In genomic region chr19:38650911-38651584, GRCh38 we compare ENCODE assay signal across 9 cellular contexts. TPM values are rescaled to one million over a fixed set of nuclear protein-coding genes. Genes with fewer than 3 reads are reported as not detected.
A peak's percentile ranks its signal among the peaks of the same experiment; 100 is the strongest.
DNase-seq lines count a peak whose midpoint lies in the region; ATAC-seq lines count a peak whose summit lies in the region.
"Had no signal": no experiment of that assay in that cellular context is flagged by ENCODE, and none has a peak within 500 bp of the region (broad histone marks: within the 10 kb centered on the region; RNA-seq: fewer than 3 reads in every experiment).

No MANE protein-coding gene starts in this region.

- H3K4me1 Mint-ChIP-seq in activated T-helper 17 cell treated with anti-CD3 and anti-CD28 coated beads, Interleukin-2, amount 50 U/mL, for 72 hours, result peaks cover 46% of the 10 kb centered on the region
- peaks cover 56% of the 10 kb centered on the region for H3K4me1 Mint-ChIP-seq in activated naive CD4-positive, alpha-beta T cell treated with anti-CD3 and anti-CD28 coated beads for 36 hours (ENCODE audit: low read depth)

- intact Hi-C loops in activated naive CD4-positive, alpha-beta T cell treated with anti-CD3 and anti-CD28 coated beads for 36 hours (cut with micrococcal nuclease), result no loop called here

- CTCF ChIA-PET in activated naive CD4-positive, alpha-beta T cell treated with anti-CD3 and anti-CD28 coated beads for 36 hours (lab: Charles Lee), result interaction anchor here (0.6 kb wide), 2 partner anchors 13 to 17 kb away, joined by 4 to 5 read pairs; no protein-coding TSS in a partner anchor

- H3K9me3 ChIP-seq in HUES48 (ENCODE audit: control insufficient read depth, insufficient read depth, low read length), result no peaks in the 10 kb centered on the region

- H3K27ac ChIP-seq in HUES48 (ENCODE audit: low read depth, low read length) (peak overlapping the region; percentile 7), substantia nigra (ENCODE audit: low read depth, low read length, poor library complexity, severe bottlenecking) (peak overlapping the region; percentile 91)

- no peak for ATAC-seq in activated T-helper 17 cell treated with anti-CD3 and anti-CD28 coated beads, Interleukin-2, amount 50 U/mL, for 72 hours (replicated peaks)
- ATAC-seq in GM21390 (IDR thresholded peaks at IDR 0.05; ENCODE audit: unreplicated experiment), result no peak

- no peak overlapping the region for H3K4me3 ChIP-seq in HUES48 (ENCODE audit: low read depth, low read length)

- no peaks in the 10 kb centered on the region for H3K9me3 Mint-ChIP-seq in activated T-helper 17 cell treated with anti-CD3 and anti-CD28 coated beads, Interleukin-2, amount 50 U/mL, for 72 hours
- H3K9me3 Mint-ChIP-seq in activated naive CD4-positive, alpha-beta T cell treated with anti-CD3 and anti-CD28 coated beads for 36 hours, result no peaks in the 10 kb centered on the region

- H3K27ac Mint-ChIP-seq in activated T-helper 17 cell treated with anti-CD3 and anti-CD28 coated beads, Interleukin-2, amount 50 U/mL, for 72 hours, result peak overlapping the region; percentile 62
- no peak overlapping the region for H3K27ac Mint-ChIP-seq in activated naive CD4-positive, alpha-beta T cell treated with anti-CD3 and anti-CD28 coated beads for 36 hours

- H3K36me3 Mint-ChIP-seq in activated T-helper 17 cell treated with anti-CD3 and anti-CD28 coated beads, Interleukin-2, amount 50 U/mL, for 72 hours (ENCODE audit: low read depth), result peaks cover 70% of the 10 kb centered on the region
- H3K36me3 Mint-ChIP-seq in activated naive CD4-positive, alpha-beta T cell treated with anti-CD3 and anti-CD28 coated beads for 36 hours (ENCODE audit: low read depth), result peaks cover 8% of the 10 kb centered on the region

- H3K9ac ChIP-seq in HUES48 (ENCODE audit: low read depth, low read length), result no peak overlapping the region

- H3K27me3 Mint-ChIP-seq in activated T-helper 17 cell treated with anti-CD3 and anti-CD28 coated beads, Interleukin-2, amount 50 U/mL, for 72 hours, result no peaks in the 10 kb centered on the region
- H3K27me3 Mint-ChIP-seq in activated naive CD4-positive, alpha-beta T cell treated with anti-CD3 and anti-CD28 coated beads for 36 hours (ENCODE audit: low read depth), result peaks cover 38% of the 10 kb centered on the region

- no peaks in the 10 kb centered on the region for H3K36me3 ChIP-seq in HUES48 (ENCODE audit: control insufficient read depth, insufficient read depth, low read length)

- DNase-seq in hepatic stellate cell (ENCODE audit: low spot score) (peak; percentile 60), substantia nigra (lab: John Stamatoyannopoulos, UW) (no peak), NCI-H526 (lab: John Stamatoyannopoulos, UW) (no peak), NCI-H2081 (lab: John Stamatoyannopoulos, UW) (no peak)
- no peak for DNase-seq in activated naive CD4-positive, alpha-beta T cell treated with anti-CD3 and anti-CD28 coated beads for 36 hours
- DNase-seq: MM.1S had no signal

- H3K4me1 ChIP-seq in HUES48 (ENCODE audit: control insufficient read depth, insufficient read depth, low read length), result peaks cover 63% of the 10 kb centered on the region

- H3K27me3 ChIP-seq in HUES48 (ENCODE audit: control insufficient read depth, insufficient read depth, low read length), result no peaks in the 10 kb centered on the region

- peak overlapping the region; percentile 100 for H3K4me3 Mint-ChIP-seq in activated T-helper 17 cell treated with anti-CD3 and anti-CD28 coated beads, Interleukin-2, amount 50 U/mL, for 72 hours
- no peak overlapping the region for H3K4me3 Mint-ChIP-seq in activated naive CD4-positive, alpha-beta T cell treated with anti-CD3 and anti-CD28 coated beads for 36 hours

RNA-seq across cellular contexts. Expression of gene ACTN4, which starts 3.6 kb away (rescaled TPM):
- total RNA-seq in activated T-helper 17 cell treated with anti-CD3 and anti-CD28 coated beads, Interleukin-2, amount 50 U/mL, for 72 hours, result 100 to 1,000 TPM; 312 to 393 TPM
- 100 to 1,000 TPM; 117 to 119 TPM for total RNA-seq in activated naive CD4-positive, alpha-beta T cell treated with anti-CD3 and anti-CD28 coated beads for 36 hours

RNA-seq across cellular contexts. Expression of gene EIF3K, which starts 32.1 kb away (rescaled TPM):
- 100 to 1,000 TPM; 172 to 301 TPM for total RNA-seq in activated T-helper 17 cell treated with anti-CD3 and anti-CD28 coated beads, Interleukin-2, amount 50 U/mL, for 72 hours
- total RNA-seq in activated naive CD4-positive, alpha-beta T cell treated with anti-CD3 and anti-CD28 coated beads for 36 hours, result 100 to 1,000 TPM; 299 to 324 TPM

RNA-seq across cellular contexts. Expression of gene MAP4K1, which starts 33.3 kb away (rescaled TPM):
- total RNA-seq in activated T-helper 17 cell treated with anti-CD3 and anti-CD28 coated beads, Interleukin-2, amount 50 U/mL, for 72 hours, result 100 to 1,000 TPM; 310 to 354 TPM
- 100 to 1,000 TPM; 135 to 148 TPM for total RNA-seq in activated naive CD4-positive, alpha-beta T cell treated with anti-CD3 and anti-CD28 coated beads for 36 hours
